In the genomic region with DNA sequence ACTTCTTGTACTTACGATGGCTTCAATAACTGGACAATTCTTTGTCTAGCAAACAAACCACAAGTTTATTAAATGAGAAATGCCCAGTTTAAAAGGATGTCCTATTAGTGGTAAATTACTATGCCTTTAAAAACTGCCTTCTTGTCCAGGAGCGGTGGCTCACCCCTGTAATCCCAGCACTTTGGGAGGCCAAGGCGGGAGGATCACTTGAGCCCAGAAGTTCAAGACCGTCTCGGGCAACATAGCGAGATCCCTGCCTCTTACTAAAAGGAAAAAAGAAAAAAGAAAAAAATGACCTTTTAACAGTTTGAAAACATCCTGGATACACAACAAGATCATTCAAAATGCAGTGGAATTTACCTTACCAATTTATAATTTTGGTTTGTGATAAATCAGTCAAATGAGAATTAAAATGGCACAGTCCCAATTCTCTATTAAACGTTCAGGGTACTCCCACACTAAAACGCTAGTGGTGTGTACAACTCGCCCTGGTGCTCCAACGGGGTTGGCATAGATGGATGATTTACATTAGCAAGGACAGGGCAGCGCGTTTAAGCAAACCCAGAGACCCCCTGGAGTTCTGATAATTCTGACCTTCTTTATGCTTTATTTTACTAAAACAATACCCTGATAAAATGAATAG, we compare ENCODE assay signal across 8 cellular contexts. TPM values are rescaled to one million over a fixed set of nuclear protein-coding genes. Genes with fewer than 3 reads are reported as not detected.
DNase-seq lines count a peak whose midpoint lies in the region; ATAC-seq and TF ChIP-seq lines count a peak whose summit lies in the region.

No MANE protein-coding gene starts in this region.

- peak overlapping the region; percentile 98 for H3K27ac ChIP-seq in RWPE2 (ENCODE audit: poor library complexity, severe bottlenecking)
- peak overlapping the region; percentile 99 to 100 (median 100) for H3K27ac ChIP-seq in esophagus muscularis mucosa (replicated peaks in 1 of 4)

- H3K36me3 ChIP-seq in RWPE2 (ENCODE audit: low read depth) (peaks cover 18% of the 10 kb centered on the region), esophagus muscularis mucosa (no peaks in the 10 kb centered on the region)

- H3K4me1 ChIP-seq in RWPE2 (ENCODE audit: insufficient read depth, poor library complexity, severe bottlenecking) (peaks cover 20% of the 10 kb centered on the region), esophagus muscularis mucosa (peaks cover 40 to 57% (median 46%) of the 10 kb centered on the region in 4 donors)

- H3K9me3 ChIP-seq in RWPE2 (ENCODE audit: severe bottlenecking) (no peaks in the 10 kb centered on the region), esophagus muscularis mucosa (no peaks in the 10 kb centered on the region)

- intact Hi-C loops in esophagus muscularis mucosa (cut with DNase I) = no loop called here

- no peak for TF ChIP-seq POLR2A in esophagus muscularis mucosa (IDR thresholded peaks at IDR 0.05; ENCODE audit: low read depth)

- DNase-seq in NCI-H1105 treated with DMSO at 0.1 percent for 48 hours (lab: John Stamatoyannopoulos, UW) (peak; percentile 68), NCI-H1105 (lab: John Stamatoyannopoulos, UW) (no peak), RWPE2 (ENCODE audit: low spot score) (no peak), esophagus muscularis mucosa (ENCODE audit: extremely low spot score) (no peak), retinal pigment epithelial cell (ENCODE audit: low read depth) (no peak), NCI-H128 (lab: John Stamatoyannopoulos, UW; ENCODE audit: unreplicated experiment) (no peak), GM19240 (ENCODE audit: insufficient read length, low spot score) (no peak)

- 22% methylated on average over 12 of the region's 12 CpGs for WGBS in esophagus muscularis mucosa

- TF ChIP-seq CTCF in RWPE2 (IDR thresholded peaks at IDR 0.05; ENCODE audit: poor library complexity, severe bottlenecking) (no peak), esophagus muscularis mucosa (IDR thresholded peaks at IDR 0.05) (no peak), retinal pigment epithelial cell (conservative IDR thresholded peaks at IDR 0.05; ENCODE audit: low read depth, low read length) (no peak)

- H3K4me3 ChIP-seq in RWPE2 (ENCODE audit: severe bottlenecking) = peak overlapping the region; percentile 92
- H3K4me3 ChIP-seq in esophagus muscularis mucosa = peak overlapping the region; percentile 76 to 99 (median 94)
- peak overlapping the region; percentile 77 for H3K4me3 ChIP-seq in retinal pigment epithelial cell (ENCODE audit: low read length)

- no peak for TF ChIP-seq EP300 in esophagus muscularis mucosa (IDR thresholded peaks at IDR 0.05)

- ATAC-seq in RWPE2 (ENCODE audit: low read depth) = no peak
- no peak for ATAC-seq in GM19328 (IDR thresholded peaks at IDR 0.05; ENCODE audit: unreplicated experiment)

- no peaks in the 10 kb centered on the region for H3K27me3 ChIP-seq in RWPE2 (ENCODE audit: insufficient read depth, poor library complexity, severe bottlenecking)
- peaks cover 0 to 6% (median 0%) of the 10 kb centered on the region in 4 donors for H3K27me3 ChIP-seq in esophagus muscularis mucosa

RNA-seq across cellular contexts. Expression of a gene that starts 2.2 kb away (rescaled TPM):
- 10 to 100 TPM in 3 of 4 donors, 1 to 10 TPM in 1; 7.1 to 16.3 (median 11.5) TPM for total RNA-seq in esophagus muscularis mucosa
